Comparison of ENCODE assay signal across 1 cellular context in the genomic region with DNA sequence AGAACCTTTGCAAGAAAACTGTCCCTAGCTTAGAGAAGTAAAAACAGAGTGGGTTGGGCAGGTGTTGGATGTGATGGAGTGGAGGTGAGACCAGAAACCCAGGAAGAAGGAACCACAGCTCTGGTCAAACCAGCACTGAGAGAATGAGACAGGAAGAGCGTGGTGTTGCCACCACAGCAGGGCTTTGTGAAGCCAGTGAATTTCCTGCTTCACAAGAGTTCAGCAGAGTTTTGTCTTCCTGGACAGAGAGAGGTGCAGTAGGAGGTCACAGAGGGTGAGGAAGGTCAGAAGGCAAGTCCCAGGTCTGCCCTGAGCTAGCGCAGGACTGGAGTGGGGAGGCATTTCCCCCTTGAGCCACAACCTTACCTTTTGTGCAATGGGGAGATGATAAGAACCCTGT.
TF ChIP-seq lines count a peak whose summit lies in the region.

No MANE protein-coding gene starts in this region.

TF ChIP-seq in IMR-90, 13 proteins besides CTCF, POLR2A, EP300 and RAD21 (continued from another document):
- TF ChIP-seq, protein P1, sequence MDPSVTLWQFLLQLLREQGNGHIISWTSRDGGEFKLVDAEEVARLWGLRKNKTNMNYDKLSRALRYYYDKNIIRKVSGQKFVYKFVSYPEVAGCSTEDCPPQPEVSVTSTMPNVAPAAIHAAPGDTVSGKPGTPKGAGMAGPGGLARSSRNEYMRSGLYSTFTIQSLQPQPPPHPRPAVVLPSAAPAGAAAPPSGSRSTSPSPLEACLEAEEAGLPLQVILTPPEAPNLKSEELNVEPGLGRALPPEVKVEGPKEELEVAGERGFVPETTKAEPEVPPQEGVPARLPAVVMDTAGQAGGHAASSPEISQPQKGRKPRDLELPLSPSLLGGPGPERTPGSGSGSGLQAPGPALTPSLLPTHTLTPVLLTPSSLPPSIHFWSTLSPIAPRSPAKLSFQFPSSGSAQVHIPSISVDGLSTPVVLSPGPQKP (IDR thresholded peaks at IDR 0.05; ENCODE audit: borderline replicate concordance, low read depth, low read length), result no peak
- no peak for TF ChIP-seq CEBPB (IDR thresholded peaks at IDR 0.05; ENCODE audit: low read depth, low read length)
- TF ChIP-seq CHD1 (IDR thresholded peaks at IDR 0.05; ENCODE audit: low read depth, low read length), result no peak
- TF ChIP-seq MXI1 (IDR thresholded peaks at IDR 0.05; ENCODE audit: borderline replicate concordance, low read depth, low read length), result no peak
- TF ChIP-seq, protein P2, sequence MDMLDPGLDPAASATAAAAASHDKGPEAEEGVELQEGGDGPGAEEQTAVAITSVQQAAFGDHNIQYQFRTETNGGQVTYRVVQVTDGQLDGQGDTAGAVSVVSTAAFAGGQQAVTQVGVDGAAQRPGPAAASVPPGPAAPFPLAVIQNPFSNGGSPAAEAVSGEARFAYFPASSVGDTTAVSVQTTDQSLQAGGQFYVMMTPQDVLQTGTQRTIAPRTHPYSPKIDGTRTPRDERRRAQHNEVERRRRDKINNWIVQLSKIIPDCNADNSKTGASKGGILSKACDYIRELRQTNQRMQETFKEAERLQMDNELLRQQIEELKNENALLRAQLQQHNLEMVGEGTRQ (IDR thresholded peaks at IDR 0.05; ENCODE audit: low read depth, low read length), result no peak
- TF ChIP-seq NFE2L2 (IDR thresholded peaks at IDR 0.05; ENCODE audit: low read depth, low read length), result no peak
